Comparison of ENCODE assay signal across 7 cellular contexts in the genomic region with DNA sequence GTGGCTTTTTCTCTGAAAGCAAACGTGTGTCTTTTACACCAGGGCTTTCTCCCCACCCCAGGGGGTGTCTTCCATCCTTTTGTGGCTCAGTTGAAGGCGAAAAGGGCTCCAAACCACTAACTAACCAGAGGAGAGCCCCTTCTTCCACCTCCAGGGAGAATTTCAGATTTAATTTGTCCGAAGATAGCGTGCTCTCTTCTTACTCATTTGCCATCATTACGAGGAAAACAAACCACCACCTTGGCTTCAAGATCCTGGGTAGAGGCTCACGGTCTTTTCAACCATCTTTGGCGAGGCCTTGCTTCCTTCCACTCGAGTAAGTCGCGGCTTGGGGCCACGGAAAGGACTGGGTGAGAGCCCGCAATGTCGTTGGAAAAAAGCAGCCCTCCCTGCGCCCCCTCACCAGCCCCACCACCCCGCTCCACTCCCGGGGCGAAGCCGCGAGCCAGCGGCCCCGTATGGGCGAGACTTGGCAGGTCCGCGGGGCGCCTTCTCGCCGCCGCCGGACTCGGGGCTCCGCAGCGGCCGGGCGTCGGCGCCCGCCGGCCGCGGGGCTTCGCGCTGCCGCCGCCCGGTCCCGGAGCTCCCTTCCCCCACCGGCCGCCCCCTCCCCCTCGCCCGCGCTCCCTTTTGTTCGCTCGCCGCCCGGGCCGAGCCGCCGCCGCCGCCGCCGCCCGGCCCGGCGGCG. TPM values are rescaled to one million over a fixed set of nuclear protein-coding genes. Genes with fewer than 3 reads are reported as not detected.
DNase-seq lines count a peak whose midpoint lies in the region; ATAC-seq and TF ChIP-seq lines count a peak whose summit lies in the region.

No MANE protein-coding gene starts in this region.

- H3K36me3 ChIP-seq in SJCRH30 (peaks cover 5% of the 10 kb centered on the region), colonic mucosa (no peaks in the 10 kb centered on the region)

- H3K27me3 ChIP-seq in SJCRH30 (no peaks in the 10 kb centered on the region), colonic mucosa (no peaks in the 10 kb centered on the region)

- H3K27ac ChIP-seq in SJCRH30 (peak overlapping the region; percentile 88), colonic mucosa (peak overlapping the region; percentile 70), substantia nigra (ENCODE audit: low read depth, low read length, poor library complexity, severe bottlenecking) (peak overlapping the region; percentile 94)

- no peaks in the 10 kb centered on the region for H3K9me3 ChIP-seq in SJCRH30 (replicated peaks)
- no peaks in the 10 kb centered on the region for H3K9me3 ChIP-seq in colonic mucosa

- DNase-seq in ELR (ENCODE audit: low read depth) (peak; percentile 67), SJCRH30 (peak; percentile 27 to 53), colonic mucosa (peak; percentile 39), medulla oblongata (ENCODE audit: extremely low spot score) (peak; percentile 64), substantia nigra (lab: John Stamatoyannopoulos, UW) (peak in 32 of 49 donors; percentile 12 to 70 (median 48)), T-helper 9 cell (no peak)

- no peak for TF ChIP-seq CTCF in colonic mucosa (IDR thresholded peaks at IDR 0.05)

- H3K4me3 ChIP-seq in SJCRH30: peak overlapping the region; percentile 66
- peak overlapping the region; percentile 25 for H3K4me3 ChIP-seq in colonic mucosa

- ATAC-seq in HG02678 (IDR thresholded peaks at IDR 0.05; ENCODE audit: unreplicated experiment): peak; percentile 31

- peak overlapping the region; percentile 19 to 51 for H3K9ac ChIP-seq in colonic mucosa (ENCODE audit: low read depth in 2 of 2, low read length in 2 of 2)

- intact Hi-C loops in colonic mucosa (cut with DNase I): no loop called here

- H3K4me1 ChIP-seq in SJCRH30 (peaks cover 17% of the 10 kb centered on the region), colonic mucosa (no peaks in the 10 kb centered on the region)

RNA-seq across cellular contexts. Expression of a gene that starts 1.7 kb away (rescaled TPM):
- total RNA-seq in SJCRH30 (2014; rRNA removed; shearing (Covaris generic)): 26.2 and 27.7 TPM in 2 replicates
- total RNA-seq in colonic mucosa: 10 to 100 TPM in 1 of 2 donors, 1 to 10 TPM in 1; 5.6 to 14.8 TPM
